ENCODE assay signal across 8 cellular contexts in the genomic region with DNA sequence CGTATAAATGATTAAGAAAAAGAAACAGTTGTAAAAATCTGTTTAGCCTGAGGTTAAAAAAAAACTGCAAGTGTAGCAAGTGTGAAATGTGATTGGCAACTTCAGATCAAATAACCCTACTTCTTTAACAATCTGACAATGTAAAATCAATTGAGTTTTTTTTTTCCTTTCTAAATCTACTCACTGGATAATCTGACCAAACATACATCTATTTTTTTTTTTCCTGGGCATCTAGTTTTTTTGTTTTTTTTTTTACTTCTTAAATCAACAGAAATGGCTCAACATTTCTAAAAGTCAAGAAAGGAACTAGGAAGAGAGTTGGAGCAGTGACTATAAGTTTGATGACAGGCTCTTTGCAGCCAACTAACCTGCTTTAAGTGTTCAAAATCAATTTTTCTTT. TPM values are rescaled to one million over a fixed set of nuclear protein-coding genes. Genes with fewer than 3 reads are reported as not detected.
DNase-seq lines count a peak whose midpoint lies in the region; ATAC-seq, FAIRE-seq and TF ChIP-seq lines count a peak whose summit lies in the region.

No MANE protein-coding gene starts in this region.

- peaks cover 34% of the 10 kb centered on the region for H3K79me2 ChIP-seq in DND-41 (ENCODE audit: insufficient read depth, low read length)
- peaks cover 7% of the 10 kb centered on the region; the same call in 1 of the 2 replicates for H3K79me2 ChIP-seq in OCI-LY1 (ENCODE audit: insufficient read depth, low read length)

- no peaks in the 10 kb centered on the region for H3K9me2 ChIP-seq in OCI-LY1 (ENCODE audit: low read depth, low read length)

- H3F3A ChIP-seq in OCI-LY1 (ENCODE audit: insufficient read depth, low read length): no peaks in the 10 kb centered on the region

- peaks cover 11% of the 10 kb centered on the region for H3K36me3 ChIP-seq in DND-41 (ENCODE audit: insufficient read depth, low read length)
- H3K36me3 ChIP-seq in OCI-LY1 (ENCODE audit: insufficient read depth, low read length): peaks cover 8% of the 10 kb centered on the region; the same call in 1 of the 2 replicates
- H3K36me3 ChIP-seq in neutrophil: no peaks in the 10 kb centered on the region

- peak overlapping the region; percentile 80; the same call in 1 of the 2 replicates for H2AFZ ChIP-seq in DND-41 (ENCODE audit: low read depth, low read length)
- H2AFZ ChIP-seq in OCI-LY1 (ENCODE audit: low read length): no peak overlapping the region

- in situ Hi-C loops in G401 (cut with HindIII; ENCODE audit: low sequenced_read_pairs): no loop called here

- peaks cover 38% of the 10 kb centered on the region for H3K4me1 ChIP-seq in DND-41 (ENCODE audit: insufficient read depth, low read length)
- H3K4me1 ChIP-seq in OCI-LY1 (ENCODE audit: insufficient read depth, low read length, severe bottlenecking): peaks cover 57% of the 10 kb centered on the region
- H3K4me1 ChIP-seq in neutrophil (ENCODE audit: control insufficient read depth in 1 of 2, insufficient read depth in 1 of 2, low read depth in 1 of 2, low read length in 1 of 2): peaks cover 19 to 20% of the 10 kb centered on the region in 2 experiments

- peak overlapping the region; percentile 87 to 92 for H3K4me3 Mint-ChIP-seq in effector memory CD8-positive, alpha-beta T cell

- H3K27me3 ChIP-seq in DND-41 (ENCODE audit: insufficient read depth, low read length, poor library complexity) (no peaks in the 10 kb centered on the region), OCI-LY1 (ENCODE audit: insufficient read depth, low read length) (no peaks in the 10 kb centered on the region), neutrophil (no peaks in the 10 kb centered on the region)

- no peak for TF ChIP-seq CTCF in DND-41 (IDR thresholded peaks at IDR 0.05; ENCODE audit: borderline replicate concordance, extremely low read depth, low read length, poor library complexity, severe bottlenecking)
- no peak for TF ChIP-seq CTCF in OCI-LY1 (IDR thresholded peaks at IDR 0.05; ENCODE audit: low read length)
- no peak for TF ChIP-seq CTCF in neutrophil (IDR thresholded peaks at IDR 0.05)

- H3K27me3 Mint-ChIP-seq in effector memory CD8-positive, alpha-beta T cell: no peaks in the 10 kb centered on the region

- ATAC-seq in DND-41 (ENCODE audit: insufficient read depth, low read depth) (no peak), HG03175 (IDR thresholded peaks at IDR 0.05; ENCODE audit: unreplicated experiment) (no peak), HG03025 (IDR thresholded peaks at IDR 0.05; ENCODE audit: low FRiP score, unreplicated experiment) (no peak)
- ATAC-seq in effector memory CD8-positive, alpha-beta T cell (replicated peaks): no peak

- H3K9me3 ChIP-seq in DND-41 (ENCODE audit: insufficient read depth, low read length, severe bottlenecking) (no peaks in the 10 kb centered on the region), OCI-LY1 (ENCODE audit: low read length) (no peaks in the 10 kb centered on the region), neutrophil (no peaks in the 10 kb centered on the region)

- FAIRE-seq in frontal cortex (lab: Jason Lieb, UNC): no peak

- H3K9ac ChIP-seq in DND-41 (ENCODE audit: low read depth, low read length): peak overlapping the region; percentile 84
- peak overlapping the region; percentile 80; the same call in 1 of the 2 replicates for H3K9ac ChIP-seq in OCI-LY1 (ENCODE audit: low read length)

- peaks cover 25 to 33% of the 10 kb centered on the region in 2 donors for H3K4me1 Mint-ChIP-seq in effector memory CD8-positive, alpha-beta T cell (ENCODE audit: low read depth in 2 of 2)

- H3K27ac Mint-ChIP-seq in effector memory CD8-positive, alpha-beta T cell: peak overlapping the region; percentile 95

- H3K36me3 Mint-ChIP-seq in effector memory CD8-positive, alpha-beta T cell (ENCODE audit: insufficient read depth): peaks cover 26% of the 10 kb centered on the region

- peaks cover 12% of the 10 kb centered on the region; the same call in 1 of the 2 replicates for H4K20me1 ChIP-seq in DND-41 (ENCODE audit: insufficient read depth, low read length)
- no peaks in the 10 kb centered on the region for H4K20me1 ChIP-seq in OCI-LY1 (ENCODE audit: insufficient read depth, low read length)

- DNase-seq in DND-41: no peak
- no peak for DNase-seq in effector memory CD8-positive, alpha-beta T cell
- DNase-seq in G401 (ENCODE audit: low spot score): no peak
- no peak for DNase-seq in frontal cortex (ENCODE audit: low spot score in 2 of 2)

- H3K4me2 ChIP-seq in DND-41 (ENCODE audit: insufficient read depth, low read length): peak overlapping the region; percentile 82
- H3K4me2 ChIP-seq in OCI-LY1 (ENCODE audit: low read length): peak overlapping the region; percentile 83

- H3K27ac ChIP-seq in DND-41 (ENCODE audit: low read length): no peak overlapping the region
- peak overlapping the region; percentile 62 for H3K27ac ChIP-seq in OCI-LY1 (ENCODE audit: low read depth, low read length, poor library complexity, severe bottlenecking)
- no peak overlapping the region for H3K27ac ChIP-seq in neutrophil

- no peaks in the 10 kb centered on the region for H3K9me3 Mint-ChIP-seq in effector memory CD8-positive, alpha-beta T cell

- peak overlapping the region in 1 of 2 experiments; percentile 98; a peak in 3 of 4 replicates for H3K4me3 ChIP-seq in DND-41 (ENCODE audit: low read depth in 1 of 2, low read length in 2 of 2)
- H3K4me3 ChIP-seq in OCI-LY1 (ENCODE audit: low read depth, low read length, poor library complexity, severe bottlenecking): peak overlapping the region; percentile 93
- H3K4me3 ChIP-seq in neutrophil (ENCODE audit: low read depth in 1 of 2, low read length in 1 of 2): peak overlapping the region; percentile 90 to 98

RNA-seq across cellular contexts. Expression of gene ARL3, which starts 1.4 kb away (rescaled TPM):
- 10.4 and 10.5 TPM in 2 replicates for total RNA-seq in G401 (2014; rRNA removed; shearing (Covaris generic))
- 32.2 TPM for total RNA-seq in frontal cortex

RNA-seq across cellular contexts. Expression of gene SFXN2, which starts 1.6 kb away (rescaled TPM):
- 17.0 and 25.7 TPM in 2 replicates for total RNA-seq in G401 (2014; rRNA removed; shearing (Covaris generic))
- 4.1 TPM for total RNA-seq in frontal cortex

RNA-seq across cellular contexts. Expression of gene WBP1L, which starts 30.9 kb away (rescaled TPM):
- 13.6 and 16.6 TPM in 2 replicates for total RNA-seq in G401 (2014; rRNA removed; shearing (Covaris generic))
- total RNA-seq in frontal cortex: 15.5 TPM
